ENCODE assay signal across 8 cellular contexts in genomic region chr6:5173862-5174643, GRCh38.
DNase-seq lines count a peak whose midpoint lies in the region; ATAC-seq and TF ChIP-seq lines count a peak whose summit lies in the region.

No MANE protein-coding gene starts in this region.

- no peaks in the 10 kb centered on the region for H3K9me3 ChIP-seq in mucosa of rectum (ENCODE audit: control insufficient read depth in 2 of 2, low read length in 2 of 2)

- H3K4me1 ChIP-seq in mucosa of rectum (ENCODE audit: control insufficient read depth in 2 of 2, insufficient read depth in 2 of 2, low read length in 2 of 2): no peaks in the 10 kb centered on the region
- no peaks in the 10 kb centered on the region for H3K4me1 ChIP-seq in foreskin keratinocyte

- DNase-seq in GM10266 (ENCODE audit: extremely low spot score) (peak; percentile 67), SIG-M5 (lab: John Stamatoyannopoulos, UW) (no peak), foreskin keratinocyte (no peak), DMS53 treated with DMSO at 0.1 percent for 48 hours (lab: John Stamatoyannopoulos, UW; ENCODE audit: unreplicated experiment) (no peak)
- DNase-seq in activated T-cell treated with anti-CD3 and anti-CD28 coated beads, Interleukin-2, amount 50 U/mL, for 1 hour: peak; percentile 25

- H3K9ac ChIP-seq in mucosa of rectum (ENCODE audit: low read depth in 1 of 2, low read length in 2 of 2): no peak overlapping the region

- H3K36me3 ChIP-seq in mucosa of rectum (ENCODE audit: control insufficient read depth in 2 of 2, insufficient read depth in 2 of 2, low read length in 2 of 2): no peaks in the 10 kb centered on the region

- TF ChIP-seq CTCF in GM10266 (IDR thresholded peaks at IDR 0.05; ENCODE audit: control insufficient read depth, insufficient read depth, low read depth, missing control alignments) (no peak), foreskin keratinocyte (conservative IDR thresholded peaks at IDR 0.05) (no peak)

- H3K4me3 ChIP-seq in mucosa of rectum (ENCODE audit: low read length in 2 of 2): peak overlapping the region; percentile 18 to 45

- H3K27me3 ChIP-seq in mucosa of rectum (ENCODE audit: control insufficient read depth in 2 of 2, insufficient read depth in 2 of 2, low read length in 2 of 2) (no peaks in the 10 kb centered on the region), foreskin keratinocyte (no peaks in the 10 kb centered on the region)

- H3K27ac ChIP-seq in mucosa of rectum (ENCODE audit: low read depth in 2 of 2, low read length in 2 of 2) (peak overlapping the region in 1 of 2 donors; percentile 5), foreskin keratinocyte (no peak overlapping the region)

- ATAC-seq in GM21360 (IDR thresholded peaks at IDR 0.05; ENCODE audit: unreplicated experiment) (peak; percentile 86), HG03571 (IDR thresholded peaks at IDR 0.05; ENCODE audit: unreplicated experiment) (peak; percentile 94), foreskin keratinocyte (no peak)

Comparison
In these comparisons a context has a peak if more than half of its experiments do, and no peak if none do; other contexts are left out.
1. DNase-seq: peak in GM10266 (single experiment) and activated T-cell treated with anti-CD3 and anti-CD28 coated beads, Interleukin-2, amount 50 U/mL, for 1 hour (single experiment); none in SIG-M5 (single experiment), foreskin keratinocyte (0 of 2) and DMS53 treated with DMSO at 0.1 percent for 48 hours (single experiment).